Comparison of ENCODE assay signal across 21 cellular contexts in genomic region chr5:112967520-112968083, GRCh38. TPM values are rescaled to one million over a fixed set of nuclear protein-coding genes. Genes with fewer than 3 reads are reported as not detected.
DNase-seq lines count a peak whose midpoint lies in the region; ATAC-seq, FAIRE-seq and TF ChIP-seq lines count a peak whose summit lies in the region.
"Had no signal": no experiment of that assay in that cellular context is flagged by ENCODE, and none has a peak within 500 bp of the region (broad histone marks: within the 10 kb centered on the region; RNA-seq: fewer than 3 reads in every experiment).

No MANE protein-coding gene starts in this region.

- 78% methylated on average over 6 of the region's 6 CpGs for WGBS in HepG2 (ENCODE audit: low lambda C conversion rate)
- 86% methylated on average over 6 of the region's 6 CpGs for WGBS in right lobe of liver (ENCODE audit: insufficient coverage, low coverage, low lambda C conversion rate, missing lambda C conversion rate)

- H2AFZ ChIP-seq in HepG2 (ENCODE audit: low read length) (no peak overlapping the region), endothelial cell of umbilical vein (ENCODE audit: low read depth, low read length) (peak overlapping the region; percentile 4)

- no peak for TF ChIP-seq CTCF in HepG2 (CRISPR knock-in tag; IDR thresholded peaks at IDR 0.05)
- TF ChIP-seq CTCF in right lobe of liver (IDR thresholded peaks at IDR 0.05) = no peak
- TF ChIP-seq CTCF in Panc1 (IDR thresholded peaks at IDR 0.05) = no peak
- TF ChIP-seq CTCF in endothelial cell of umbilical vein (IDR thresholded peaks at IDR 0.05; ENCODE audit: extremely low read depth in 1 of 2, insufficient read depth in 1 of 2, low read depth in 1 of 2, low read length in 2 of 2) = no peak

- no TSS peak for BruUV-seq in HepG2 (replicated peaks; lab: Mats Ljungman, UMichigan)
- BruUV-seq in Panc1 (replicated peaks; lab: Mats Ljungman, UMichigan) = no TSS peak
- no TSS peak for BruUV-seq in endothelial cell of umbilical vein (replicated peaks; lab: Mats Ljungman, UMichigan)

- H3K9me1 ChIP-seq in endothelial cell of umbilical vein (replicated peaks; ENCODE audit: control insufficient read depth, extremely low read depth, insufficient read depth, low read length) = no peaks in the 10 kb centered on the region

- H3K4me3 ChIP-seq in HepG2 (replicated peaks in 1 of 3; ENCODE audit: insufficient read depth in 1 of 3, low read depth in 2 of 3, low read length in 3 of 3) (0 out of 6 replicates have a peak overlapping the region, but pooled peaks of 1 of the 3 experiments have one; percentile 47), right lobe of liver (no peak overlapping the region), Panc1 (ENCODE audit: low read depth in 2 of 2, low read length in 2 of 2) (no peak overlapping the region), endothelial cell of umbilical vein (replicated peaks in 1 of 3; ENCODE audit: insufficient read depth in 1 of 3, low read depth in 1 of 3, low read length in 3 of 3) (no peak overlapping the region)
- H3K4me3 ChIP-seq: BLaER1 treated with 17β-estradiol and CSF1 and Interleukin-3, amounts not matched to agents 10 nM and 100 nM; HAP-1 had no signal

- CTCF ChIA-PET in HepG2 (lab: Yijun Ruan, JAX; ENCODE audit: low intra/inter-chr PET ratio, low total read pairs) (no interaction called here), Panc1 (lab: Charles Lee) (no interaction called here), endothelial cell of umbilical vein (lab: Charles Lee) (interaction anchor here (1.0 to 3.1 kb wide), 5 partner anchors 8 to 45 kb away, joined by 3 to 12 read pairs (median 5); partner anchors contain the start of gene REEP5)

- TF ChIP-seq EP300 in HepG2 (IDR thresholded peaks at IDR 0.05; ENCODE audit: low read depth in 2 of 2, low read length in 2 of 2) (no peak), HepG2 (CRISPR knock-in tag; IDR thresholded peaks at IDR 0.05; ENCODE audit: borderline replicate concordance) (no peak)

- H3K9ac ChIP-seq in HepG2 (ENCODE audit: insufficient read depth, low read depth, low read length) (peak overlapping the region; percentile 44; the same call in 1 of the 2 replicates), endothelial cell of umbilical vein (replicated peaks; ENCODE audit: extremely low read depth, insufficient read depth, low read length) (no peak overlapping the region)
- H3K9ac ChIP-seq: BLaER1 treated with 17β-estradiol and CSF1 and Interleukin-3, amounts not matched to agents 10 nM and 100 nM had no signal

- H3K4me1 ChIP-seq in HepG2 (ENCODE audit: insufficient read depth, low read length) (peaks cover 53% of the 10 kb centered on the region), right lobe of liver (no peaks in the 10 kb centered on the region), Panc1 (ENCODE audit: control insufficient read depth, insufficient read depth, low read length) (peaks cover 28% of the 10 kb centered on the region), endothelial cell of umbilical vein (ENCODE audit: control insufficient read depth, extremely low read depth, insufficient read depth, low read length) (peaks cover 4% of the 10 kb centered on the region)

- H3K4me2 ChIP-seq in HepG2 (ENCODE audit: low read depth, low read length) = peak overlapping the region; percentile 64; the same call in 1 of the 2 replicates
- H3K4me2 ChIP-seq in endothelial cell of umbilical vein (ENCODE audit: insufficient read depth, low read length) = no peak overlapping the region
- H3K4me2 ChIP-seq: BLaER1 treated with 17β-estradiol and CSF1 and Interleukin-3, amounts not matched to agents 10 nM and 100 nM had no signal

- FAIRE-seq in HepG2 (lab: Jason Lieb, UNC) (peak; percentile 60), endothelial cell of umbilical vein (lab: Jason Lieb, UNC) (no peak)
- FAIRE-seq: D721Med, G401.6, GM12891, HTR-8/SVneo had no signal

- H4K20me1 ChIP-seq in HepG2 (ENCODE audit: insufficient read depth, low read length) = no peaks in the 10 kb centered on the region
- H4K20me1 ChIP-seq in endothelial cell of umbilical vein (replicated peaks; ENCODE audit: control insufficient read depth, extremely low read depth, insufficient read depth, low read length) = no peaks in the 10 kb centered on the region
- H4K20me1 ChIP-seq: BLaER1 treated with 17β-estradiol and CSF1 and Interleukin-3, amounts not matched to agents 10 nM and 100 nM had no signal

- in situ Hi-C loops in HepG2 (cut with HindIII; ENCODE audit: extremely low pct_ligation_motif_present, low pct_unique_long_range_greater_than_20kb) = no loop called here
- in situ Hi-C loops in Panc1 (cut with HindIII; ENCODE audit: low pct_unique_long_range_greater_than_20kb, low sequenced_read_pairs) = no loop called here

- H3K27me3 ChIP-seq in HepG2 (ENCODE audit: control insufficient read depth in 1 of 2, insufficient read depth in 2 of 2, low read length in 2 of 2) (no peaks in the 10 kb centered on the region), right lobe of liver (no peaks in the 10 kb centered on the region), Panc1 (ENCODE audit: control insufficient read depth, insufficient read depth, low read length) (no peaks in the 10 kb centered on the region), endothelial cell of umbilical vein (ENCODE audit: control insufficient read depth in 2 of 2, insufficient read depth in 2 of 2, low read length in 2 of 2) (no peaks in the 10 kb centered on the region)
- H3K27me3 ChIP-seq: BLaER1 treated with 17β-estradiol and CSF1 and Interleukin-3, amounts not matched to agents 10 nM and 100 nM had no signal

- H3K36me3 ChIP-seq in HepG2 (replicated peaks in 1 of 2; ENCODE audit: control insufficient read depth in 1 of 2, insufficient read depth in 2 of 2, low read length in 2 of 2) = no peaks in the 10 kb centered on the region
- H3K36me3 ChIP-seq in right lobe of liver = no peaks in the 10 kb centered on the region
- no peaks in the 10 kb centered on the region for H3K36me3 ChIP-seq in Panc1 (ENCODE audit: control insufficient read depth, insufficient read depth, low read length)
- H3K36me3 ChIP-seq in endothelial cell of umbilical vein (ENCODE audit: control insufficient read depth in 2 of 2, extremely low read depth in 1 of 2, insufficient read depth in 2 of 2, low read length in 2 of 2) = no peaks in the 10 kb centered on the region
- H3K36me3 ChIP-seq: BLaER1 treated with 17β-estradiol and CSF1 and Interleukin-3, amounts not matched to agents 10 nM and 100 nM; HAP-1 had no signal

- H3K27ac ChIP-seq in HepG2 (ENCODE audit: extremely low read length, insufficient read depth, low read length) (peak overlapping the region; percentile 69), right lobe of liver (no peak overlapping the region), Panc1 (ENCODE audit: low read length) (peak overlapping the region; percentile 94), endothelial cell of umbilical vein (ENCODE audit: insufficient read depth, low read depth, low read length) (no peak overlapping the region), substantia nigra (ENCODE audit: low read depth, low read length, poor library complexity, severe bottlenecking) (no peak overlapping the region)
- H3K27ac ChIP-seq: BLaER1 treated with 17β-estradiol and CSF1 and Interleukin-3, amounts not matched to agents 10 nM and 100 nM had no signal

- no peaks in the 10 kb centered on the region for H3K79me2 ChIP-seq in HepG2 (ENCODE audit: insufficient read depth, low read length)
- no peaks in the 10 kb centered on the region for H3K79me2 ChIP-seq in endothelial cell of umbilical vein (ENCODE audit: control insufficient read depth, insufficient read depth, low read length)

- dilution Hi-C loops in endothelial cell of umbilical vein (cut with MboI; ENCODE audit: extremely low pct_ligation_motif_present, low sequenced_read_pairs) = no loop called here

- ATAC-seq in HepG2 (peak; percentile 11), right lobe of liver (no peak), Panc1 (no peak), HG02970 (IDR thresholded peaks at IDR 0.05; ENCODE audit: low FRiP score, unreplicated experiment) (no peak), HG02623 (IDR thresholded peaks at IDR 0.05; ENCODE audit: unreplicated experiment) (no peak)

- intact Hi-C loops in HepG2 (cut with micrococcal nuclease; ENCODE audit: unreplicated experiment) (loop anchor here (10.0 kb wide), 1 partner anchor 803 kb away; no protein-coding TSS in a partner anchor), right lobe of liver (cut with DNase I) (no loop called here), Panc1 (cut with micrococcal nuclease; ENCODE audit: unreplicated experiment) (no loop called here), endothelial cell of umbilical vein (cut with micrococcal nuclease) (no loop called here)

- DNase-seq in HepG2 (ENCODE audit: low spot score) (peak; percentile 52), right lobe of liver (no peak), Panc1 (ENCODE audit: low read depth, low spot score) (no peak), endothelial cell of umbilical vein (ENCODE audit: low read depth, low spot score) (no peak), substantia nigra (lab: John Stamatoyannopoulos, UW) (no peak), SIG-M5 treated with dmso at 0.1 percent for 504 hours (lab: John Stamatoyannopoulos, UW; ENCODE audit: unreplicated experiment) (no peak)
- DNase-seq: 8988T; ACHN; CD4-positive, CD25-positive, alpha-beta regulatory T cell; DMS153; DMS79 treated with DMSO at 0.1 percent for 48 hours; EL; GOT3 had no signal

- H3K9me3 ChIP-seq in HepG2 (ENCODE audit: low read length) = no peaks in the 10 kb centered on the region
- H3K9me3 ChIP-seq in right lobe of liver = no peaks in the 10 kb centered on the region
- no peaks in the 10 kb centered on the region for H3K9me3 ChIP-seq in Panc1 (ENCODE audit: control insufficient read depth, insufficient read depth, low read depth, low read length)
- H3K9me3 ChIP-seq in endothelial cell of umbilical vein (replicated peaks; ENCODE audit: control insufficient read depth, insufficient read depth, low read length) = no peaks in the 10 kb centered on the region
- H3K9me3 ChIP-seq: BLaER1 treated with 17β-estradiol and CSF1 and Interleukin-3, amounts not matched to agents 10 nM and 100 nM; HAP-1 had no signal

- TF ChIP-seq RAD21 in HepG2 (CRISPR knock-in tag; IDR thresholded peaks at IDR 0.05) = no peak

- TF ChIP-seq POLR2A in HepG2 (IDR thresholded peaks at IDR 0.05; ENCODE audit: insufficient read depth in 1 of 2, low read depth in 2 of 2, low read length in 2 of 2) (no peak), right lobe of liver (IDR thresholded peaks at IDR 0.05) (no peak), endothelial cell of umbilical vein (IDR thresholded peaks at IDR 0.05; ENCODE audit: low read depth, low read length) (no peak)

- POLR2A ChIA-PET in HepG2 (lab: Yijun Ruan, JAX) (interaction anchor here (1.2 to 2.7 kb wide), 7 partner anchors 9 to 546 kb away, joined by 3 to 59 read pairs (median 11); partner anchors contain the start of genes DCP2, REEP5, SRP19 and YTHDC2), Panc1 (lab: Charles Lee) (interaction anchor here (0.6 to 1.0 kb wide), 3 partner anchors 9 to 63 kb away, joined by 3 to 4 read pairs (median 3); partner anchors contain the start of gene DCP2), endothelial cell of umbilical vein (lab: Charles Lee) (no interaction called here)

RNA-seq across cellular contexts. Expression of gene DCP2, which starts 9.0 kb away (rescaled TPM):
- total RNA-seq in HepG2 (2016; rRNA removed; fragmentation: Illumina TruSeq; extraction: Trizol) (63.4 and 113 TPM in 2 replicates), right lobe of liver (10 to 100 TPM; 12.0 to 20.8 (median 14.6) TPM), Panc1 (2021; ENCODE audit: unreplicated experiment) (70.4 TPM), endothelial cell of umbilical vein (49.1 and 60.0 TPM in 2 replicates)
- total RNA-seq in HepG2 (2016; cell fraction: cytosol; rRNA removed; fragmentation: Illumina TruSeq; extraction: Trizol; ENCODE audit: low read depth) = 96.6 and 97.4 TPM in 2 replicates
- total RNA-seq in HepG2 (2016; cell fraction: insoluble cytoplasmic fraction; rRNA removed; fragmentation: Illumina TruSeq; extraction: Trizol) = 57.4 and 102 TPM in 2 replicates
- 46.7 and 55.6 TPM in 2 replicates for total RNA-seq in HepG2 (2016; cell fraction: membrane; rRNA removed; fragmentation: Illumina TruSeq; extraction: Trizol)
- total RNA-seq in HepG2 (2016; cell fraction: nucleus; rRNA removed; fragmentation: Illumina TruSeq; extraction: Trizol) = 59.7 and 65.2 TPM in 2 replicates
- polyA plus RNA-seq in HepG2 (2011; rRNA removed) (11.3 and 16.2 TPM in 2 replicates), endothelial cell of umbilical vein (8.7 and 11.3 TPM in 2 replicates)
- 13.0 and 14.0 TPM in 2 replicates for polyA plus RNA-seq in HepG2 (2011; cell fraction: cytosol; rRNA removed)
- polyA plus RNA-seq in HepG2 (2011; cell fraction: nucleus; rRNA removed) = 13.5 and 15.6 TPM in 2 replicates
- polyA plus RNA-seq in HepG2 (2012) = 15.9 and 20.6 TPM in 2 replicates
- 16.9 and 24.8 TPM in 2 replicates for polyA plus RNA-seq in HepG2 (2016; cell fraction: cytosol; fragmentation: Illumina TruSeq; extraction: Trizol; ENCODE audit: low read depth)
- polyA plus RNA-seq in HepG2 (2016; cell fraction: insoluble cytoplasmic fraction; fragmentation: Illumina TruSeq; extraction: Trizol; ENCODE audit: low read depth) = 28.8 and 30.9 TPM in 2 replicates
- polyA plus RNA-seq in HepG2 (2016; cell fraction: membrane; fragmentation: Illumina TruSeq; extraction: Trizol; ENCODE audit: low read depth) = 20.7 and 23.8 TPM in 2 replicates
- 25.5 and 28.7 TPM in 2 replicates for polyA plus RNA-seq in HepG2 (2016; cell fraction: nucleus; fragmentation: Illumina TruSeq; extraction: Trizol; ENCODE audit: insufficient read depth, low read depth)
- polyA minus RNA-seq in HepG2 (2011; rRNA and poly(A)+ RNA removed; ENCODE audit: low replicate concordance) = 20.3 and 55.5 TPM in 2 replicates
- polyA minus RNA-seq in HepG2 (2011; cell fraction: cytosol; rRNA and poly(A)+ RNA removed) = 15.7 and 21.4 TPM in 2 replicates
- polyA minus RNA-seq in HepG2 (2011; cell fraction: nucleus; rRNA and poly(A)+ RNA removed) = 69.1 and 82.4 TPM in 2 replicates
- 7.5 TPM for polyA plus RNA-seq in Panc1 (2012; ENCODE audit: insufficient read length)
- polyA plus RNA-seq in endothelial cell of umbilical vein (2011; cell fraction: cytosol; rRNA removed) = 11.2 and 11.5 TPM in 2 replicates
- polyA plus RNA-seq in endothelial cell of umbilical vein (2011; cell fraction: nucleus; rRNA removed) = 12.6 and 18.4 TPM in 2 replicates
- 13.1 and 13.9 TPM in 2 replicates for polyA plus RNA-seq in endothelial cell of umbilical vein (2012)
- 50.8 and 70.1 TPM in 2 replicates for polyA minus RNA-seq in endothelial cell of umbilical vein
- polyA minus RNA-seq in endothelial cell of umbilical vein (2011; cell fraction: cytosol; rRNA and poly(A)+ RNA removed) = 3.8 TPM
- 41.0 and 52.6 TPM in 2 replicates for polyA minus RNA-seq in endothelial cell of umbilical vein (2011; cell fraction: nucleus; rRNA and poly(A)+ RNA removed)

RNA-seq across cellular contexts. Expression of gene REEP5, which starts 45.6 kb away (rescaled TPM):
- total RNA-seq in HepG2 (2016; rRNA removed; fragmentation: Illumina TruSeq; extraction: Trizol) = 26.3 and 49.4 TPM in 2 replicates
- total RNA-seq in HepG2 (2016; cell fraction: cytosol; rRNA removed; fragmentation: Illumina TruSeq; extraction: Trizol; ENCODE audit: low read depth) = 13.4 and 19.2 TPM in 2 replicates
- 28.3 and 50.6 TPM in 2 replicates for total RNA-seq in HepG2 (2016; cell fraction: insoluble cytoplasmic fraction; rRNA removed; fragmentation: Illumina TruSeq; extraction: Trizol)
- 14.5 and 17.4 TPM in 2 replicates for total RNA-seq in HepG2 (2016; cell fraction: membrane; rRNA removed; fragmentation: Illumina TruSeq; extraction: Trizol)
- total RNA-seq in HepG2 (2016; cell fraction: nucleus; rRNA removed; fragmentation: Illumina TruSeq; extraction: Trizol) = 39.0 and 46.8 TPM in 2 replicates
- polyA plus RNA-seq in HepG2 (2011; rRNA removed) = 217 and 239 TPM in 2 replicates
- polyA plus RNA-seq in HepG2 (2011; cell fraction: cytosol; rRNA removed) = 109 and 117 TPM in 2 replicates
- polyA plus RNA-seq in HepG2 (2011; cell fraction: nucleus; rRNA removed) = 33.6 and 41.1 TPM in 2 replicates
- polyA plus RNA-seq in HepG2 (2012) = 46.8 and 51.5 TPM in 2 replicates
- polyA plus RNA-seq in HepG2 (2016; cell fraction: cytosol; fragmentation: Illumina TruSeq; extraction: Trizol; ENCODE audit: low read depth) = 28.6 and 31.5 TPM in 2 replicates
- 50.0 and 51.6 TPM in 2 replicates for polyA plus RNA-seq in HepG2 (2016; cell fraction: insoluble cytoplasmic fraction; fragmentation: Illumina TruSeq; extraction: Trizol; ENCODE audit: low read depth)
- polyA plus RNA-seq in HepG2 (2016; cell fraction: membrane; fragmentation: Illumina TruSeq; extraction: Trizol; ENCODE audit: low read depth) = 18.4 and 23.4 TPM in 2 replicates
- 95.9 and 120 TPM in 2 replicates for polyA plus RNA-seq in HepG2 (2016; cell fraction: nucleus; fragmentation: Illumina TruSeq; extraction: Trizol; ENCODE audit: insufficient read depth, low read depth)
- 214 and 312 TPM in 2 replicates for polyA minus RNA-seq in HepG2 (2011; rRNA and poly(A)+ RNA removed; ENCODE audit: low replicate concordance)
- 57.0 and 58.9 TPM in 2 replicates for polyA minus RNA-seq in HepG2 (2011; cell fraction: cytosol; rRNA and poly(A)+ RNA removed)
- 27.4 and 38.7 TPM in 2 replicates for polyA minus RNA-seq in HepG2 (2011; cell fraction: nucleus; rRNA and poly(A)+ RNA removed)
- 10 to 100 TPM; 52.2 to 75.6 (median 64.0) TPM for total RNA-seq in right lobe of liver
- total RNA-seq in Panc1 (2021; ENCODE audit: unreplicated experiment) = 112 TPM
- 219 TPM for polyA plus RNA-seq in Panc1 (2012; ENCODE audit: insufficient read length)
- total RNA-seq in endothelial cell of umbilical vein = 84.5 and 98.0 TPM in 2 replicates
- 163 and 185 TPM in 2 replicates for polyA plus RNA-seq in endothelial cell of umbilical vein
- 98.1 and 119 TPM in 2 replicates for polyA plus RNA-seq in endothelial cell of umbilical vein (2011; cell fraction: cytosol; rRNA removed)
- polyA plus RNA-seq in endothelial cell of umbilical vein (2011; cell fraction: nucleus; rRNA removed) = 38.4 and 47.6 TPM in 2 replicates
- polyA plus RNA-seq in endothelial cell of umbilical vein (2012) = 71.6 and 77.4 TPM in 2 replicates
- 452 and 453 TPM in 2 replicates for polyA minus RNA-seq in endothelial cell of umbilical vein
- 79.0 TPM for polyA minus RNA-seq in endothelial cell of umbilical vein (2011; cell fraction: cytosol; rRNA and poly(A)+ RNA removed)
- polyA minus RNA-seq in endothelial cell of umbilical vein (2011; cell fraction: nucleus; rRNA and poly(A)+ RNA removed) = 42.1 and 49.0 TPM in 2 replicates

Comparison
In these comparisons a context has a peak if more than half of its experiments do, and no peak if none do; other contexts are left out.
1. H3K27ac ChIP-seq: peak in HepG2 (single experiment) and Panc1 (single experiment); none in right lobe of liver (0 of 3), endothelial cell of umbilical vein (single experiment) and substantia nigra (single experiment).